ENCODE assay signal across 18 cellular contexts in genomic region chr1:56953386-56953785, GRCh38. TPM values are rescaled to one million over a fixed set of nuclear protein-coding genes. Genes with fewer than 3 reads are reported as not detected.
"Had no signal": no experiment of that assay in that cellular context is flagged by ENCODE, and none has a peak within 500 bp of the region (broad histone marks: within the 10 kb centered on the region; RNA-seq: fewer than 3 reads in every experiment).

No MANE protein-coding gene starts in this region.

- DNase-seq: KBM-7, NCI-H1092, NCI-H1105 treated with DMSO at 0.1 percent for 48 hours, NCI-H1417 treated with DMSO at 0.1 percent for 48 hours, NCI-H146, NCI-H1694 treated with DMSO at 0.1 percent for 48 hours, NCI-H1930, NCI-H2107, NCI-H2227 treated with DMSO at 0.1 percent for 48 hours, NCI-H524, NCI-H526 treated with DMSO at 0.1 percent for 48 hours, NCI-H774, PC-3, SHP77, SK-N-SH had no signal

- FAIRE-seq: HTR-8/SVneo had no signal

- H3K27ac ChIP-seq: HL-60, RWPE1 had no signal

- H3K9me3 ChIP-seq: SK-N-SH had no signal

RNA-seq across cellular contexts. Expression of gene C8B, which starts 12.4 kb away (rescaled TPM):
- polyA plus RNA-seq: SK-N-SH had no signal
